1 cellular context compared by ENCODE assay signal in genomic region chr6:111745636-111746035, GRCh38.
TF ChIP-seq lines count a peak whose summit lies in the region.

No MANE protein-coding gene starts in this region.

TF ChIP-seq in GM23338, 12 proteins besides CTCF, POLR2A, EP300 and RAD21 (continued from another document):
- TF ChIP-seq REST (IDR thresholded peaks at IDR 0.05; ENCODE audit: unreplicated experiment) (no peak), EZH2 (IDR thresholded peaks at IDR 0.05; ENCODE audit: low read depth, unreplicated experiment) (no peak), NANOG (IDR thresholded peaks at IDR 0.05; ENCODE audit: borderline replicate concordance) (no peak), JUNB (IDR thresholded peaks at IDR 0.05; ENCODE audit: unreplicated experiment) (no peak), ZNF462 (CRISPR knock-in tag; IDR thresholded peaks at IDR 0.05) (no peak), ZNF331 (CRISPR knock-in tag; IDR thresholded peaks at IDR 0.05; ENCODE audit: low read depth) (no peak), ZNF114 (CRISPR knock-in tag; IDR thresholded peaks at IDR 0.05) (no peak), STAT1 (IDR thresholded peaks at IDR 0.05; ENCODE audit: unreplicated experiment) (no peak)
TF ChIP-seq in GM23338: peak in this region for 0.
